7 cellular contexts compared by ENCODE assay signal in the genomic region with DNA sequence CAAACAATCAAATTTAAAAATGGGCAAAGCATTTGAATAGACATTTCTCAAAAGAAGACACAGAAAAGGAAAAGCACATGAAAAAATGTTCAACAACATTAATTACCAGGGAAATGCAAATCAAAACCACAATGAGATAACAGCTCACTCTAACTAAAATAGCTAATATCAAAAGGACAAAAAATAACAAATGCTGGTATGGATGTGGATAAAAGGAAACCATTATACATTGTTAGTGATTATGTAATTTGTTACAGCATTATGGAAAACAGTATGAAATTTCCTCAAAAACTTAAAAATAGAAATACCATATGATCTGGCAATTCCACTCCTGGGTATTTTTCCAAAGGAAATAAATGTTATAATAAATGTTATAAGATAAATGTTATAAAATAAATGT.
"Had no signal": no experiment of that assay in that cellular context is flagged by ENCODE, and none has a peak within 500 bp of the region (broad histone marks: within the 10 kb centered on the region; RNA-seq: fewer than 3 reads in every experiment).

No MANE protein-coding gene starts in this region.

- H3K36me3 ChIP-seq: HAP-1 had no signal

- H3K27ac ChIP-seq: GM23248, HL-60 had no signal

- DNase-seq: GM23248, GOT3, H7, HFFc6 had no signal

- FAIRE-seq: HepG2 had no signal

- H3K4me3 ChIP-seq: GM23248, HAP-1 had no signal
